Comparison of ENCODE assay signal across 8 cellular contexts in genomic region chr11:61733120-61733978, GRCh38. TPM values are rescaled to one million over a fixed set of nuclear protein-coding genes. Genes with fewer than 3 reads are reported as not detected.
A peak's percentile ranks its signal among the peaks of the same experiment; 100 is the strongest.
DNase-seq lines count a peak whose midpoint lies in the region; ATAC-seq lines count a peak whose summit lies in the region.

No MANE protein-coding gene starts in this region.

- H3K4me3 ChIP-seq in NT2/D1 (ENCODE audit: insufficient read length, low read depth) (no peak overlapping the region), mucosa of stomach (ENCODE audit: low read length) (no peak overlapping the region)

- peaks cover 89% of the 10 kb centered on the region for H3K36me3 ChIP-seq in NT2/D1 (ENCODE audit: insufficient read depth, insufficient read length, low read length)
- no peaks in the 10 kb centered on the region for H3K36me3 ChIP-seq in mucosa of stomach (ENCODE audit: control insufficient read depth, insufficient read depth, low read length)

- H3K27me3 ChIP-seq in NT2/D1 (ENCODE audit: insufficient read depth, insufficient read length) (no peaks in the 10 kb centered on the region), mucosa of stomach (ENCODE audit: control insufficient read depth, insufficient read depth, low read length) (no peaks in the 10 kb centered on the region)

- DNase-seq in C1 segment of cervical spinal cord (lab: John Stamatoyannopoulos, UW) (peak in 13 of 14 donors; percentile 27 to 79 (median 66)), HT1080 (ENCODE audit: low read depth) (peak; percentile 76), NT2/D1 (ENCODE audit: low read depth, low spot score) (peak; percentile 67), epidermal melanocyte (ENCODE audit: insufficient read length, low spot score) (peak; percentile 99)
- DNase-seq in activated CD8-positive, alpha-beta memory T cell treated with anti-CD3 and anti-CD28 coated beads, Interleukin-2, amount 50 U/mL, for 48 hours: peak; percentile 89
- peak; percentile 88 for DNase-seq in stimulated activated CD8-positive, alpha-beta memory T cell treated with anti-CD3 and anti-CD28 coated beads, Interleukin-4, amount 100 ng/mL, for 48 hours

- H3K9me3 ChIP-seq in NT2/D1 (ENCODE audit: insufficient read depth, low read length): no peaks in the 10 kb centered on the region
- H3K9me3 ChIP-seq in mucosa of stomach (ENCODE audit: control insufficient read depth, low read length): no peaks in the 10 kb centered on the region

- H3K9ac ChIP-seq in NT2/D1 (ENCODE audit: insufficient read length, low read depth): peak overlapping the region; percentile 65
- H3K9ac ChIP-seq in mucosa of stomach (ENCODE audit: low read length): peak overlapping the region; percentile 24

- peak; percentile 69 for ATAC-seq in GM19397 (IDR thresholded peaks at IDR 0.05; ENCODE audit: unreplicated experiment)

- H3K4me1 ChIP-seq in NT2/D1 (ENCODE audit: insufficient read depth, insufficient read length) (peaks cover 12% of the 10 kb centered on the region), mucosa of stomach (ENCODE audit: control insufficient read depth, insufficient read depth, low read length) (peaks cover 4% of the 10 kb centered on the region)

RNA-seq across cellular contexts. Expression of gene MYRF, which starts 19.1 kb away (rescaled TPM):
- 2.8 and 2.9 TPM in 2 replicates for total RNA-seq in HT1080 (2014; rRNA removed; shearing (Covaris generic))
- polyA plus RNA-seq in HT1080 (2015; cell fraction: cytosol; rRNA removed): 11.5 and 12.3 TPM in 2 replicates
- polyA plus RNA-seq in HT1080 (2015; cell fraction: nucleus; rRNA removed): 22.4 and 23.6 TPM in 2 replicates

RNA-seq across cellular contexts. Expression of gene DAGLA, which starts 53.2 kb away (rescaled TPM):
- total RNA-seq in HT1080 (2014; rRNA removed; shearing (Covaris generic)): 3.7 and 6.2 TPM in 2 replicates
- 5.3 and 5.9 TPM in 2 replicates for polyA plus RNA-seq in HT1080 (2015; cell fraction: cytosol; rRNA removed)
- 9.5 and 10.1 TPM in 2 replicates for polyA plus RNA-seq in HT1080 (2015; cell fraction: nucleus; rRNA removed)

RNA-seq across cellular contexts. Expression of gene TMEM258, which starts 59.0 kb away (rescaled TPM):
- 178 and 184 TPM in 2 replicates for total RNA-seq in HT1080 (2014; rRNA removed; shearing (Covaris generic))
- 183 and 205 TPM in 2 replicates for polyA plus RNA-seq in HT1080 (2015; cell fraction: cytosol; rRNA removed)
- polyA plus RNA-seq in HT1080 (2015; cell fraction: nucleus; rRNA removed): 50.4 and 65.2 TPM in 2 replicates

RNA-seq across cellular contexts. Expression of gene FEN1, which starts 59.4 kb away (rescaled TPM):
- total RNA-seq in HT1080 (2014; rRNA removed; shearing (Covaris generic)): 251 and 261 TPM in 2 replicates
- polyA plus RNA-seq in HT1080 (2015; cell fraction: cytosol; rRNA removed): 106 and 119 TPM in 2 replicates
- 111 and 133 TPM in 2 replicates for polyA plus RNA-seq in HT1080 (2015; cell fraction: nucleus; rRNA removed)
